Comparison of ENCODE assay signal across 8 cellular contexts in the genomic region with DNA sequence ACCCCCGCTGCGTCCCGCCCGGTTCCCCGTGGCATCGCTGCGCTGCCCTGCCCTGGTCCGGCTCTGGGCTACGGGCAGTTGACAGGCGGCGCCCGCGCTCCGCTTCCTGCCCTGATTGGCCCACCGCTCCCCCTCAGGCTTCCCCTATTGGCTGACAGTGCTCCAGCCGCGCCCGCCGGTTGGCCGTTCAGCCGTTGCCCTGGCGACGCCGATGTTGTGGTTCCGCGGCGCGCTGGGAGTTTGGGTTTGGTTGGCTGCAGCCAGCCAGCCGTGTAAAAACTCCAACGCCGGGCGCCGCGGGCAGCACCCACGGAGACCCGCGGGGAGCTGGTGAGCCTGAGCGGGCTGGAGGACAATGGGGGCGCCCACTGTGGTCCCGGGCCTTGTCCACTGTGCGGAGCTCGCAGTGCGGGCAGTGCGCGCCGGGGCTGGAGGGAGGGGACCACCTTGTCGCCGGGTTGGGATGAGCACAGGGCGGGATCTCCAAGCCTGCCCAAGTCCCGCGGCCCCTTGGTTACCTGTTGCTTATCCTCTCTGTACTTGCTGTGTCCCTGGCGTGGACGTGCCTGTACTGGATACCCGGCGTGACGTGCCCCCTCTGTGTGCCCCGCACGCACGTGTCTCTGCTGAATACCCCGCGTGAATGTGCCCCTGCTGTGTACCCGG. TPM values are rescaled to one million over a fixed set of nuclear protein-coding genes. Genes with fewer than 3 reads are reported as not detected.
DNase-seq lines count a peak whose midpoint lies in the region; ATAC-seq and TF ChIP-seq lines count a peak whose summit lies in the region.

A gene (plus strand): TSS at position 243 of the 666 bp plus-strand sequence. CDS start 766 bp downstream, outside the sequence.

- no peaks in the 10 kb centered on the region for H3K36me3 Mint-ChIP-seq in activated T-helper 2 cell treated with anti-CD3 and anti-CD28 coated beads, Interferon-gamma antibody, Interleukin-2, Interleukin-4, amounts not matched to agents 10 μg/mL and 5 μg/mL and 100 μg/mL, durations not matched to agents 14 hours and 24 hours and 36 hours (ENCODE audit: low read depth)
- no peaks in the 10 kb centered on the region for H3K36me3 Mint-ChIP-seq in natural killer cell

- H4K20me1 ChIP-seq in OCI-LY7 (ENCODE audit: insufficient read depth, low read length): no peaks in the 10 kb centered on the region

- no peaks in the 10 kb centered on the region for H3K4me1 ChIP-seq in OCI-LY7 (ENCODE audit: insufficient read depth, low read length, poor library complexity, severe bottlenecking)

- H3K4me1 Mint-ChIP-seq in activated T-helper 2 cell treated with anti-CD3 and anti-CD28 coated beads, Interferon-gamma antibody, Interleukin-2, Interleukin-4, amounts not matched to agents 10 μg/mL and 5 μg/mL and 100 μg/mL, durations not matched to agents 14 hours and 24 hours and 36 hours (ENCODE audit: low read depth): peaks cover 9% of the 10 kb centered on the region
- H3K4me1 Mint-ChIP-seq in natural killer cell: peaks cover 8 to 12% of the 10 kb centered on the region in 2 donors

- DNase-seq in COLO668 (lab: John Stamatoyannopoulos, UW; ENCODE audit: unreplicated experiment) (peak; percentile 98), OCI-LY7 (ENCODE audit: low spot score) (peak; percentile 84), fibroblast of the aortic adventitia (ENCODE audit: low read depth) (peak; percentile 76), natural killer cell (peak; percentile 84)
- peak; percentile 83 for DNase-seq in activated T-helper 2 cell treated with anti-CD3 and anti-CD28 coated beads, Interferon-gamma antibody, Interleukin-2, Interleukin-4, amounts not matched to agents 10 μg/mL and 5 μg/mL and 100 μg/mL, durations not matched to agents 14 hours and 24 hours and 36 hours (ENCODE audit: low spot score)
- peak; percentile 66 to 80 for DNase-seq in stimulated activated CD8-positive, alpha-beta memory T cell treated with anti-CD3 and anti-CD28 coated beads, Interleukin-7, amount 100 ng/mL, for 48 hours (ENCODE audit: extremely low read depth in 1 of 2, low read depth in 1 of 2)

- intact Hi-C loops in OCI-LY7 (cut with micrococcal nuclease; ENCODE audit: unreplicated experiment) (loop anchor here (2.0 to 5.0 kb wide), 2 partner anchors 45 to 77 kb away; no protein-coding TSS in a partner anchor), natural killer cell (cut with micrococcal nuclease) (loop anchor here (2.0 kb wide), 2 partner anchors 45 to 49 kb away; no protein-coding TSS in a partner anchor)
- intact Hi-C loops in activated T-helper 2 cell treated with anti-CD3 and anti-CD28 coated beads, Interferon-gamma antibody, Interleukin-2, Interleukin-4, amounts not matched to agents 10 μg/mL and 5 μg/mL and 100 μg/mL, durations not matched to agents 14 hours and 24 hours and 36 hours (cut with micrococcal nuclease): loop anchor here (1.0 to 5.0 kb wide), 5 partner anchors 17 to 217 kb away; a partner anchor contains a TSS

- peak; percentile 98 for ATAC-seq in GM19468 (IDR thresholded peaks at IDR 0.05; ENCODE audit: extremely low read depth, unreplicated experiment)
- peak; percentile 98 for ATAC-seq in HG03575 (IDR thresholded peaks at IDR 0.05; ENCODE audit: extremely low read depth, insufficient number of reproducible peaks, low FRiP score, unreplicated experiment)
- ATAC-seq in natural killer cell: peak; percentile 91 to 97 (median 95)

- H3K9me3 ChIP-seq in OCI-LY7 (ENCODE audit: low read length): no peaks in the 10 kb centered on the region

- H3K27ac ChIP-seq in OCI-LY7 (ENCODE audit: low read depth, low read length, poor library complexity, severe bottlenecking): no peak within 1 kb of the TSS

- peak within 1 kb of the TSS; percentile 63 for H2AFZ ChIP-seq in OCI-LY7 (ENCODE audit: low read length)

- POLR2A ChIA-PET in OCI-LY7 (lab: Charles Lee): interaction anchor here (1.0 kb wide), 1 partner anchor 71 kb away, joined by 3 read pairs; no protein-coding TSS in a partner anchor

- H3K4me3 Mint-ChIP-seq in activated T-helper 2 cell treated with anti-CD3 and anti-CD28 coated beads, Interferon-gamma antibody, Interleukin-2, Interleukin-4, amounts not matched to agents 10 μg/mL and 5 μg/mL and 100 μg/mL, durations not matched to agents 14 hours and 24 hours and 36 hours (ENCODE audit: low read depth): peak within 1 kb of the TSS; percentile 76
- peak within 1 kb of the TSS; percentile 89 for H3K4me3 Mint-ChIP-seq in natural killer cell

- no peaks in the 10 kb centered on the region for H3K9me2 ChIP-seq in OCI-LY7 (ENCODE audit: insufficient read depth, low read length)

- CTCF ChIA-PET in OCI-LY7 (lab: Charles Lee; ENCODE audit: unreplicated experiment): no interaction called here

- no peak within 1 kb of the TSS for H3K27ac Mint-ChIP-seq in activated T-helper 2 cell treated with anti-CD3 and anti-CD28 coated beads, Interferon-gamma antibody, Interleukin-2, Interleukin-4, amounts not matched to agents 10 μg/mL and 5 μg/mL and 100 μg/mL, durations not matched to agents 14 hours and 24 hours and 36 hours
- peak within 1 kb of the TSS; percentile 62 to 83 for H3K27ac Mint-ChIP-seq in natural killer cell

- peaks cover 50% of the 10 kb centered on the region for H3K27me3 Mint-ChIP-seq in activated T-helper 2 cell treated with anti-CD3 and anti-CD28 coated beads, Interferon-gamma antibody, Interleukin-2, Interleukin-4, amounts not matched to agents 10 μg/mL and 5 μg/mL and 100 μg/mL, durations not matched to agents 14 hours and 24 hours and 36 hours (ENCODE audit: low read depth)
- H3K27me3 Mint-ChIP-seq in natural killer cell (ENCODE audit: low read depth in 2 of 2): peaks cover 22 to 29% of the 10 kb centered on the region in 2 donors

- H3K4me3 ChIP-seq in OCI-LY7 (ENCODE audit: low read depth, low read length, poor library complexity, severe bottlenecking) (peak within 1 kb of the TSS; percentile 73), fibroblast of the aortic adventitia (ENCODE audit: low read depth, low read length) (peak within 1 kb of the TSS; percentile 65)

- no peaks in the 10 kb centered on the region for H3K36me3 ChIP-seq in OCI-LY7 (ENCODE audit: insufficient read depth, low read length)

- TF ChIP-seq CTCF in OCI-LY7 (conservative IDR thresholded peaks at IDR 0.05; ENCODE audit: low read length) (peak; percentile 52; the same call in 1 of the 2 replicates), fibroblast of the aortic adventitia (IDR thresholded peaks at IDR 0.05; ENCODE audit: insufficient read depth, low read length) (no peak), natural killer cell (IDR thresholded peaks at IDR 0.05) (no peak)

- H3K79me2 ChIP-seq in OCI-LY7 (ENCODE audit: insufficient read depth, low read depth, low read length): no peaks in the 10 kb centered on the region

- no TSS peak for BruUV-seq in OCI-LY7 (replicated peaks; lab: Mats Ljungman, UMichigan)

- no peaks in the 10 kb centered on the region for H3K9me3 Mint-ChIP-seq in activated T-helper 2 cell treated with anti-CD3 and anti-CD28 coated beads, Interferon-gamma antibody, Interleukin-2, Interleukin-4, amounts not matched to agents 10 μg/mL and 5 μg/mL and 100 μg/mL, durations not matched to agents 14 hours and 24 hours and 36 hours
- no peaks in the 10 kb centered on the region for H3K9me3 Mint-ChIP-seq in natural killer cell

- H3K4me2 ChIP-seq in OCI-LY7 (ENCODE audit: low read length): peak within 1 kb of the TSS; percentile 82

RNA-seq across cellular contexts. Expression of the gene that starts here (rescaled TPM):
- 0.25 and 0.59 TPM in 2 replicates for total RNA-seq in OCI-LY7 (2014; rRNA removed; shearing (Covaris generic))
- total RNA-seq in OCI-LY7 (2022): 0.18 and 0.29 TPM in 2 replicates
- total RNA-seq in activated T-helper 2 cell treated with anti-CD3 and anti-CD28 coated beads, Interferon-gamma antibody, Interleukin-2, Interleukin-4, amounts not matched to agents 10 μg/mL and 5 μg/mL and 100 μg/mL, durations not matched to agents 14 hours and 24 hours and 36 hours: 0.11 and 0.18 TPM in 2 replicates
- 0.09 TPM in 1 of 2 replicates, not detected in the other for total RNA-seq in fibroblast of the aortic adventitia (ENCODE audit: low replicate concordance)
- total RNA-seq in natural killer cell: under 1 TPM in 1 of 3 donors, not detected in 2; 0.85 TPM

Comparison
In these comparisons a context has a peak if more than half of its experiments do, and no peak if none do; other contexts are left out.
1. Peak in DNase-seq, H3K4me3 ChIP-seq and H3K4me2 ChIP-seq in OCI-LY7; RNA of the gene not detected or under 1 TPM.
2. Peak in DNase-seq in activated T-helper 2 cell treated with anti-CD3 and anti-CD28 coated beads, Interferon-gamma antibody, Interleukin-2, Interleukin-4, amounts not matched to agents 10 μg/mL and 5 μg/mL and 100 μg/mL, durations not matched to agents 14 hours and 24 hours and 36 hours; RNA of the gene not detected or under 1 TPM.
3. Peak in DNase-seq and H3K4me3 ChIP-seq in fibroblast of the aortic adventitia; RNA of the gene not detected or under 1 TPM.
4. Peak in DNase-seq and ATAC-seq in natural killer cell; RNA of the gene not detected or under 1 TPM.